11 cellular contexts compared by ENCODE assay signal in genomic region chr4:3384771-3385701, GRCh38. TPM values are rescaled to one million over a fixed set of nuclear protein-coding genes. Genes with fewer than 3 reads are reported as not detected.
DNase-seq lines count a peak whose midpoint lies in the region; ATAC-seq and TF ChIP-seq lines count a peak whose summit lies in the region.
"Had no signal": no experiment of that assay in that cellular context is flagged by ENCODE, and none has a peak within 500 bp of the region (broad histone marks: within the 10 kb centered on the region; RNA-seq: fewer than 3 reads in every experiment).

No MANE protein-coding gene starts in this region.

- H3K4me1 ChIP-seq in mucosa of stomach (ENCODE audit: control insufficient read depth, insufficient read depth, low read length) = peaks cover 30% of the 10 kb centered on the region

- peaks cover 21% of the 10 kb centered on the region for H3K4me1 Mint-ChIP-seq in activated T-cell treated with anti-CD3 and anti-CD28 coated beads, Interleukin-2, amount 50 U/mL, for 72 hours (ENCODE audit: low read depth)
- peaks cover 44% of the 10 kb centered on the region for H3K4me1 Mint-ChIP-seq in type B pancreatic cell (ENCODE audit: unreplicated experiment)

- H3K4me3 Mint-ChIP-seq in activated T-cell treated with anti-CD3 and anti-CD28 coated beads, Interleukin-2, amount 50 U/mL, for 72 hours = peak overlapping the region; percentile 38 to 65
- no peak overlapping the region for H3K4me3 Mint-ChIP-seq in type B pancreatic cell

- H3K4me3 ChIP-seq in epithelial cell of esophagus (ENCODE audit: low read length) (peak overlapping the region; percentile 73), mucosa of stomach (ENCODE audit: low read length) (no peak overlapping the region)
- H3K4me3 ChIP-seq: ovary had no signal

- H3K9ac ChIP-seq in mucosa of stomach (ENCODE audit: low read length) = peak overlapping the region; percentile 13

- ATAC-seq in activated T-cell treated with anti-CD3 and anti-CD28 coated beads, Interleukin-2, amount 50 U/mL, for 72 hours (replicated peaks in 1 of 2) = peak; percentile 37 to 52
- ATAC-seq in HG03342 (IDR thresholded peaks at IDR 0.05; ENCODE audit: unreplicated experiment) (no peak), GM19023 (IDR thresholded peaks at IDR 0.05; ENCODE audit: unreplicated experiment) (no peak)

- no peaks in the 10 kb centered on the region for H3K9me3 ChIP-seq in mucosa of stomach (ENCODE audit: control insufficient read depth, low read length)
- H3K9me3 ChIP-seq: ovary had no signal

- H3K9me3 Mint-ChIP-seq in activated T-cell treated with anti-CD3 and anti-CD28 coated beads, Interleukin-2, amount 50 U/mL, for 72 hours = peaks cover 7 to 8% of the 10 kb centered on the region in 2 donors
- peaks cover 4% of the 10 kb centered on the region for H3K9me3 Mint-ChIP-seq in type B pancreatic cell

- H3K27ac Mint-ChIP-seq in activated T-cell treated with anti-CD3 and anti-CD28 coated beads, Interleukin-2, amount 50 U/mL, for 72 hours = peak overlapping the region; percentile 58
- H3K27ac Mint-ChIP-seq in type B pancreatic cell = peak overlapping the region; percentile 94

- TF ChIP-seq CTCF in epithelial cell of esophagus (IDR thresholded peaks at IDR 0.05; ENCODE audit: insufficient read depth, low read depth, low read length, missing control alignments) (no peak), type B pancreatic cell (conservative IDR thresholded peaks at IDR 0.05) (no peak)

- DNase-seq in activated T-cell treated with anti-CD3 and anti-CD28 coated beads, Interleukin-2, amount 50 U/mL, for 72 hours = no peak
- no peak for DNase-seq in activated T-cell treated with anti-CD3 and anti-CD28 coated beads for 4 hours
- DNase-seq in epithelial cell of esophagus (ENCODE audit: low read depth) = peak; percentile 91
- DNase-seq in type B pancreatic cell (ENCODE audit: extremely low spot score, unreplicated experiment) = no peak
- no peak for DNase-seq in activated gamma-delta T cell treated with Interleukin-2 at 50 U/mL for 16 hours
- DNase-seq: activated T-cell treated with anti-CD3 and anti-CD28 coated beads, Interleukin-2, amount 50 U/mL, for 48 hours; AML-193 had no signal

- no peaks in the 10 kb centered on the region for H3K27me3 Mint-ChIP-seq in activated T-cell treated with anti-CD3 and anti-CD28 coated beads, Interleukin-2, amount 50 U/mL, for 72 hours (ENCODE audit: low read depth)
- H3K27me3 Mint-ChIP-seq in type B pancreatic cell = peaks cover under 1% of the 10 kb centered on the region

- H3K27me3 ChIP-seq in mucosa of stomach (ENCODE audit: control insufficient read depth, insufficient read depth, low read length) = no peaks in the 10 kb centered on the region
- H3K27me3 ChIP-seq: ovary had no signal

- no peaks in the 10 kb centered on the region for H3K36me3 ChIP-seq in mucosa of stomach (ENCODE audit: control insufficient read depth, insufficient read depth, low read length)
- H3K36me3 ChIP-seq: ovary had no signal

- H3K36me3 Mint-ChIP-seq in activated T-cell treated with anti-CD3 and anti-CD28 coated beads, Interleukin-2, amount 50 U/mL, for 72 hours (ENCODE audit: insufficient read depth in 2 of 2) = peaks cover 7 to 10% of the 10 kb centered on the region in 2 donors
- H3K36me3 Mint-ChIP-seq in type B pancreatic cell = peaks cover 18% of the 10 kb centered on the region

RNA-seq across cellular contexts. Expression of gene HGFAC, which starts 56.7 kb away (rescaled TPM):
- total RNA-seq in activated T-cell treated with anti-CD3 and anti-CD28 coated beads, Interleukin-2, amount 50 U/mL, for 72 hours = under 1 TPM; 0.51 to 0.62 TPM
- total RNA-seq in type B pancreatic cell (ENCODE audit: low replicate concordance) = 1.2 and 2.4 TPM in 2 replicates

Comparison
In these comparisons a context has a peak if more than half of its experiments do, and no peak if none do; other contexts are left out.
1. ATAC-seq: peak in activated T-cell treated with anti-CD3 and anti-CD28 coated beads, Interleukin-2, amount 50 U/mL, for 72 hours (2 of 2); none in HG03342 (single experiment) and GM19023 (single experiment).